Comparison of ENCODE assay signal across 15 cellular contexts in genomic region chr16:89303604-89304003, GRCh38.
DNase-seq lines count a peak whose midpoint lies in the region; ATAC-seq and TF ChIP-seq lines count a peak whose summit lies in the region.
"Had no signal": no experiment of that assay in that cellular context is flagged by ENCODE, and none has a peak within 500 bp of the region (broad histone marks: within the 10 kb centered on the region; RNA-seq: fewer than 3 reads in every experiment).

No MANE protein-coding gene starts in this region.

- peaks cover 85% of the 10 kb centered on the region for H3K79me2 ChIP-seq in HCT116 (ENCODE audit: insufficient read depth, low read length)

- no peak overlapping the region for H3K27ac ChIP-seq in BLaER1
- peak overlapping the region; percentile 13; the same call in 1 of the 2 replicates for H3K27ac ChIP-seq in HCT116 (ENCODE audit: low read depth, low read length)
- H3K27ac ChIP-seq: epithelial cell of prostate had no signal

- intact Hi-C loops in HCT116 (cut with micrococcal nuclease) (no loop called here), Caco-2 (cut with micrococcal nuclease; ENCODE audit: unreplicated experiment) (no loop called here)

- H3K4me1 Mint-ChIP-seq in nephron progenitor cell, result peaks cover 7% of the 10 kb centered on the region
- H3K4me1 Mint-ChIP-seq in Caco-2 (ENCODE audit: low read depth, unreplicated experiment), result peaks cover 9% of the 10 kb centered on the region

- H3K27ac Mint-ChIP-seq in nephron progenitor cell (peak overlapping the region; percentile 96), Caco-2 (ENCODE audit: unreplicated experiment) (no peak overlapping the region)

- H3K9me3 Mint-ChIP-seq in nephron progenitor cell (no peaks in the 10 kb centered on the region), Caco-2 (ENCODE audit: unreplicated experiment) (no peaks in the 10 kb centered on the region)

- no peak for TF ChIP-seq POLR2A in HCT116 (IDR thresholded peaks at IDR 0.05; ENCODE audit: borderline replicate concordance, extremely low read depth, insufficient read depth, insufficient read length)

- no peaks in the 10 kb centered on the region for H3K9me3 ChIP-seq in BLaER1
- no peaks in the 10 kb centered on the region for H3K9me3 ChIP-seq in HCT116 (ENCODE audit: control insufficient read depth in 1 of 2, insufficient read depth in 1 of 2, low read depth in 1 of 2, low read length in 2 of 2)
- H3K9me3 ChIP-seq in Caco-2, result no peaks in the 10 kb centered on the region

- BruUV-seq in HCT116 (replicated peaks; lab: Mats Ljungman, UMichigan), result no TSS peak
- no TSS peak for BruUV-seq in Caco-2 (replicated peaks; lab: Mats Ljungman, UMichigan)

- H3K27me3 Mint-ChIP-seq in nephron progenitor cell (ENCODE audit: low read depth, poor library complexity) (no peaks in the 10 kb centered on the region), Caco-2 (ENCODE audit: insufficient read depth, unreplicated experiment) (no peaks in the 10 kb centered on the region)

- peaks cover 89% of the 10 kb centered on the region for H3K36me3 ChIP-seq in BLaER1
- H3K36me3 ChIP-seq in HCT116 (ENCODE audit: control insufficient read depth in 1 of 2, insufficient read depth in 2 of 2, low read length in 2 of 2), result peaks cover 13 to 23% of the 10 kb centered on the region in 2 experiments; a peak in 3 of 4 replicates
- peaks cover 10% of the 10 kb centered on the region for H3K36me3 ChIP-seq in Caco-2 (ENCODE audit: control insufficient read depth, insufficient read depth, low read length)

- H4K20me1 ChIP-seq in BLaER1, result peaks cover 100% of the 10 kb centered on the region
- peaks cover 10% of the 10 kb centered on the region; the same call in 1 of the 2 replicates for H4K20me1 ChIP-seq in HCT116 (ENCODE audit: insufficient read depth)

- H3K4me3 ChIP-seq in BLaER1 (no peak overlapping the region), HCT116 (replicated peaks in 1 of 2; ENCODE audit: low read depth in 1 of 2, low read length in 2 of 2) (no peak overlapping the region), Caco-2 (ENCODE audit: low read depth, low read length) (no peak overlapping the region)

- CTCF ChIA-PET in HCT116 (lab: Charles Lee) (no interaction called here), Caco-2 (lab: Charles Lee) (no interaction called here)

- POLR2A ChIA-PET in HCT116 (lab: Charles Lee) (no interaction called here), Caco-2 (lab: Charles Lee) (no interaction called here)

- no peaks in the 10 kb centered on the region for H3K27me3 ChIP-seq in BLaER1
- H3K27me3 ChIP-seq in HCT116 (ENCODE audit: insufficient read depth, low read length), result no peaks in the 10 kb centered on the region
- H3K27me3 ChIP-seq in Caco-2 (replicated peaks; ENCODE audit: control insufficient read depth, insufficient read depth, low read length), result no peaks in the 10 kb centered on the region

- no peak for ATAC-seq in HCT116
- ATAC-seq in HG03460 (IDR thresholded peaks at IDR 0.05; ENCODE audit: unreplicated experiment), result no peak

- H3K36me3 Mint-ChIP-seq in nephron progenitor cell (ENCODE audit: low read depth) (peaks cover 43% of the 10 kb centered on the region), Caco-2 (ENCODE audit: insufficient read depth, unreplicated experiment) (peaks cover 82% of the 10 kb centered on the region)

- H3K9me2 ChIP-seq in HCT116 (ENCODE audit: insufficient read depth), result no peaks in the 10 kb centered on the region

- no peak overlapping the region for H2AFZ ChIP-seq in HCT116 (ENCODE audit: low read depth, low read length, poor library complexity, severe bottlenecking)

- RAD21 ChIA-PET in HCT116 (lab: Charles Lee; ENCODE audit: low non-redundant PET in 1 of 2, low total read pairs in 2 of 2, uncharacterized antibody in 2 of 2, unreplicated experiment in 2 of 2), result no interaction called here

- no peak for TF ChIP-seq RAD21 in HCT116 (IDR thresholded peaks at IDR 0.05; ENCODE audit: low read depth)

- 0 out of 2 replicates have a peak overlapping the region, but pooled peaks have one; percentile 24 for H3K9ac ChIP-seq in BLaER1
- H3K9ac ChIP-seq in HCT116 (ENCODE audit: low read length), result no peak overlapping the region

- H3K4me1 ChIP-seq in BLaER1 (peaks cover 71% of the 10 kb centered on the region), HCT116 (ENCODE audit: control insufficient read depth in 1 of 2, insufficient read depth in 2 of 2, low read length in 2 of 2) (no peaks in the 10 kb centered on the region), Caco-2 (no peaks in the 10 kb centered on the region)

- H3K4me3 Mint-ChIP-seq in nephron progenitor cell, result no peak overlapping the region
- H3K4me3 Mint-ChIP-seq in Caco-2 (ENCODE audit: unreplicated experiment), result no peak overlapping the region
- H3K4me3 Mint-ChIP-seq: CD14-positive monocyte had no signal

- H3K4me2 ChIP-seq in BLaER1 (peak overlapping the region; percentile 5; the same call in 1 of the 2 replicates), HCT116 (ENCODE audit: low read length) (no peak overlapping the region)

- TF ChIP-seq CTCF in HCT116 (IDR thresholded peaks at IDR 0.05 in 2 of 3, conservative IDR thresholded peaks at IDR 0.05 in 1 of 3; ENCODE audit: borderline replicate concordance in 1 of 3, insufficient read depth in 1 of 3, low read depth in 2 of 3, low read length in 2 of 3) (no peak), nephron progenitor cell (IDR thresholded peaks at IDR 0.05) (no peak), Caco-2 (IDR thresholded peaks at IDR 0.05; ENCODE audit: insufficient read depth in 1 of 2, low read depth in 1 of 2, low read length in 1 of 2, severe bottlenecking in 1 of 2, unreplicated experiment in 1 of 2) (no peak)

- no peak for DNase-seq in HCT116 (ENCODE audit: low read depth, low spot score)
- DNase-seq in cerebellar cortex (ENCODE audit: low spot score), result peak; percentile 88
- DNase-seq in nephron progenitor cell, result no peak
- no peak for DNase-seq in DMS 273 treated with DMSO at 0.1 percent for 48 hours (lab: John Stamatoyannopoulos, UW)
- no peak for DNase-seq in Caco-2
- no peak for DNase-seq in stimulated activated CD8-positive, alpha-beta memory T cell treated with anti-CD3 and anti-CD28 coated beads, Interleukin-4, amount 100 ng/mL, for 48 hours
- DNase-seq: activated effector memory CD4-positive, alpha-beta T cell treated with anti-CD3 and anti-CD28 coated beads, Interleukin-2, amount 50 U/mL, for 16 hours; central memory CD4-positive, alpha-beta T cell; head of caudate nucleus; NCI-H1105; stimulated activated CD4-positive, alpha-beta T cell treated with anti-CD3 and anti-CD28 coated beads, Interleukin-1b, Interleukin-23, amount 100 ng/mL, for 48 hours had no signal

TF ChIP-seq in HCT116, 20 proteins besides CTCF, POLR2A, EP300 and RAD21 (continues in another document):
- TF ChIP-seq, protein P1, sequence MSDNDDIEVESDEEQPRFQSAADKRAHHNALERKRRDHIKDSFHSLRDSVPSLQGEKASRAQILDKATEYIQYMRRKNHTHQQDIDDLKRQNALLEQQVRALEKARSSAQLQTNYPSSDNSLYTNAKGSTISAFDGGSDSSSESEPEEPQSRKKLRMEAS (IDR thresholded peaks at IDR 0.05), result no peak
- TF ChIP-seq, protein P2, sequence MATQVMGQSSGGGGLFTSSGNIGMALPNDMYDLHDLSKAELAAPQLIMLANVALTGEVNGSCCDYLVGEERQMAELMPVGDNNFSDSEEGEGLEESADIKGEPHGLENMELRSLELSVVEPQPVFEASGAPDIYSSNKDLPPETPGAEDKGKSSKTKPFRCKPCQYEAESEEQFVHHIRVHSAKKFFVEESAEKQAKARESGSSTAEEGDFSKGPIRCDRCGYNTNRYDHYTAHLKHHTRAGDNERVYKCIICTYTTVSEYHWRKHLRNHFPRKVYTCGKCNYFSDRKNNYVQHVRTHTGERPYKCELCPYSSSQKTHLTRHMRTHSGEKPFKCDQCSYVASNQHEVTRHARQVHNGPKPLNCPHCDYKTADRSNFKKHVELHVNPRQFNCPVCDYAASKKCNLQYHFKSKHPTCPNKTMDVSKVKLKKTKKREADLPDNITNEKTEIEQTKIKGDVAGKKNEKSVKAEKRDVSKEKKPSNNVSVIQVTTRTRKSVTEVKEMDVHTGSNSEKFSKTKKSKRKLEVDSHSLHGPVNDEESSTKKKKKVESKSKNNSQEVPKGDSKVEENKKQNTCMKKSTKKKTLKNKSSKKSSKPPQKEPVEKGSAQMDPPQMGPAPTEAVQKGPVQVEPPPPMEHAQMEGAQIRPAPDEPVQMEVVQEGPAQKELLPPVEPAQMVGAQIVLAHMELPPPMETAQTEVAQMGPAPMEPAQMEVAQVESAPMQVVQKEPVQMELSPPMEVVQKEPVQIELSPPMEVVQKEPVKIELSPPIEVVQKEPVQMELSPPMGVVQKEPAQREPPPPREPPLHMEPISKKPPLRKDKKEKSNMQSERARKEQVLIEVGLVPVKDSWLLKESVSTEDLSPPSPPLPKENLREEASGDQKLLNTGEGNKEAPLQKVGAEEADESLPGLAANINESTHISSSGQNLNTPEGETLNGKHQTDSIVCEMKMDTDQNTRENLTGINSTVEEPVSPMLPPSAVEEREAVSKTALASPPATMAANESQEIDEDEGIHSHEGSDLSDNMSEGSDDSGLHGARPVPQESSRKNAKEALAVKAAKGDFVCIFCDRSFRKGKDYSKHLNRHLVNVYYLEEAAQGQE (IDR thresholded peaks at IDR 0.05; ENCODE audit: low read depth), result no peak
- TF ChIP-seq ELF1 (IDR thresholded peaks at IDR 0.05; ENCODE audit: borderline replicate concordance, low read depth) (no peak), EGR1 (IDR thresholded peaks at IDR 0.05; ENCODE audit: low read depth) (no peak), ZFX (IDR thresholded peaks at IDR 0.05) (no peak), EZH2phosphoT487 (IDR thresholded peaks at IDR 0.05; ENCODE audit: borderline replicate concordance) (no peak), FOSL1 (IDR thresholded peaks at IDR 0.05; ENCODE audit: low read depth) (no peak), YY1 (IDR thresholded peaks at IDR 0.05; ENCODE audit: extremely low read depth, insufficient replicate concordance, low read depth, low read length) (no peak), TCF7L2 (IDR thresholded peaks at IDR 0.05; ENCODE audit: borderline replicate concordance, extremely low read depth, insufficient read depth, insufficient read length) (no peak), SRF (IDR thresholded peaks at IDR 0.05; ENCODE audit: low read depth) (no peak), SP1 (IDR thresholded peaks at IDR 0.05; ENCODE audit: low read depth) (no peak), POLR2AphosphoS5 (IDR thresholded peaks at IDR 0.05; ENCODE audit: low read depth, low read length) (no peak), ZNF274 (IDR thresholded peaks at IDR 0.05; ENCODE audit: low read depth, low read length) (no peak), SIN3A (IDR thresholded peaks at IDR 0.05; ENCODE audit: low read depth) (no peak), EZH2 (IDR thresholded peaks at IDR 0.05) (no peak)
- TF ChIP-seq, protein P3, sequence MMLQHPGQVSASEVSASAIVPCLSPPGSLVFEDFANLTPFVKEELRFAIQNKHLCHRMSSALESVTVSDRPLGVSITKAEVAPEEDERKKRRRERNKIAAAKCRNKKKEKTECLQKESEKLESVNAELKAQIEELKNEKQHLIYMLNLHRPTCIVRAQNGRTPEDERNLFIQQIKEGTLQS (IDR thresholded peaks at IDR 0.05), result no peak
